ENCODE assay signal across 1 cellular context in genomic region chr17:72407336-72408121, GRCh38.
TF ChIP-seq lines count a peak whose summit lies in the region.

No MANE protein-coding gene starts in this region.

TF ChIP-seq in GM12878, 131 proteins besides CTCF, POLR2A, EP300 and RAD21 (continued from another document and continues in another):
- TF ChIP-seq CUX1 (IDR thresholded peaks at IDR 0.05; ENCODE audit: insufficient replicate concordance, low read depth, low read length), result no peak
- no peak for TF ChIP-seq MEF2A (IDR thresholded peaks at IDR 0.05; ENCODE audit: insufficient read depth, low read depth, low read length)
- peak; percentile 79; the same call in 1 of the 2 replicates for TF ChIP-seq NFXL1 (IDR thresholded peaks at IDR 0.05; ENCODE audit: borderline replicate concordance)
- TF ChIP-seq LARP7 (IDR thresholded peaks at IDR 0.05), result no peak
- TF ChIP-seq HDAC2 (IDR thresholded peaks at IDR 0.05), result no peak
- 0 out of 2 replicates have a peak, but pooled peaks have one; percentile 17 for TF ChIP-seq BACH1 (IDR thresholded peaks at IDR 0.05; ENCODE audit: borderline replicate concordance)
- 0 out of 2 replicates have a peak, but pooled peaks have one; percentile 13 for TF ChIP-seq RAD51 (IDR thresholded peaks at IDR 0.05)
- no peak for TF ChIP-seq STAT1 (conservative IDR thresholded peaks at IDR 0.05)
- peak; percentile 8; the same call in 1 of the 2 replicates for TF ChIP-seq SPI1 (IDR thresholded peaks at IDR 0.05; ENCODE audit: borderline replicate concordance, insufficient read depth, low read depth, low read length)
- no peak for TF ChIP-seq SRF (IDR thresholded peaks at IDR 0.05; ENCODE audit: low read depth in 2 of 2, low read length in 2 of 2)
- no peak for TF ChIP-seq CREB1 (IDR thresholded peaks at IDR 0.05; ENCODE audit: low read depth)
- no peak for TF ChIP-seq CHD2 (IDR thresholded peaks at IDR 0.05; ENCODE audit: borderline replicate concordance, low read depth, low read length)
- TF ChIP-seq DPF2 (IDR thresholded peaks at IDR 0.05), result peak; percentile 50; the same call in 1 of the 2 replicates
- TF ChIP-seq RFX5 (IDR thresholded peaks at IDR 0.05; ENCODE audit: low read depth, low read length), result peak; percentile 79
- TF ChIP-seq PRDM15 (CRISPR knock-in tag; IDR thresholded peaks at IDR 0.05), result no peak
- TF ChIP-seq BMI1 (IDR thresholded peaks at IDR 0.05; ENCODE audit: borderline replicate concordance), result peak; percentile 83
- TF ChIP-seq ZBTB33 (IDR thresholded peaks at IDR 0.05), result no peak
- TF ChIP-seq ZNF217 (IDR thresholded peaks at IDR 0.05), result no peak
- TF ChIP-seq MYB (IDR thresholded peaks at IDR 0.05; ENCODE audit: borderline replicate concordance, low read depth, low read length), result no peak
- no peak for TF ChIP-seq TAF1 (IDR thresholded peaks at IDR 0.05; ENCODE audit: borderline replicate concordance, low read depth, low read length)
- no peak for TF ChIP-seq IRF4 (IDR thresholded peaks at IDR 0.05; ENCODE audit: low read depth, low read length)
- TF ChIP-seq ZNF687 (IDR thresholded peaks at IDR 0.05), result peak; percentile 67
- TF ChIP-seq WRNIP1 (IDR thresholded peaks at IDR 0.05; ENCODE audit: borderline replicate concordance, low read depth, low read length), result 0 out of 2 replicates have a peak, but pooled peaks have one; percentile 12
- TF ChIP-seq RB1 (IDR thresholded peaks at IDR 0.05; ENCODE audit: borderline replicate concordance), result no peak; the same call in 1 of the 2 replicates
- no peak for TF ChIP-seq HDGF (IDR thresholded peaks at IDR 0.05)
- TF ChIP-seq GATAD2B (conservative IDR thresholded peaks at IDR 0.05; ENCODE audit: low read depth), result peak; percentile 66; the same call in 1 of the 2 replicates
- no peak for TF ChIP-seq PAX8 (IDR thresholded peaks at IDR 0.05)
- no peak for TF ChIP-seq ZBED1 (IDR thresholded peaks at IDR 0.05; ENCODE audit: borderline replicate concordance)
- TF ChIP-seq BHLHE40 (IDR thresholded peaks at IDR 0.05; ENCODE audit: borderline replicate concordance in 1 of 2, low read depth in 2 of 2, low read length in 1 of 2), result peak; percentile 37 to 38; a peak in 1 of 4 replicates
- no peak for TF ChIP-seq NFIC (IDR thresholded peaks at IDR 0.05; ENCODE audit: low read depth, low read length)
- peak; percentile 71 for TF ChIP-seq NR2F1 (conservative IDR thresholded peaks at IDR 0.05)
- TF ChIP-seq BRCA1 (IDR thresholded peaks at IDR 0.05; ENCODE audit: low read depth, low read length), result no peak
- peak; percentile 50; the same call in 1 of the 2 replicates for TF ChIP-seq NBN (IDR thresholded peaks at IDR 0.05)
- TF ChIP-seq PML (IDR thresholded peaks at IDR 0.05; ENCODE audit: low read length), result no peak
- peak; percentile 84 for TF ChIP-seq RELA (IDR thresholded peaks at IDR 0.05; ENCODE audit: borderline replicate concordance, partially characterized antibody)
- TF ChIP-seq NKRF (conservative IDR thresholded peaks at IDR 0.05), result no peak
- no peak for TF ChIP-seq REST (IDR thresholded peaks at IDR 0.05; ENCODE audit: low read depth, low read length)
- peak; percentile 66; the same call in 1 of the 2 replicates for TF ChIP-seq MXI1 (IDR thresholded peaks at IDR 0.05; ENCODE audit: low read depth, low read length)
- no peak for TF ChIP-seq SMARCA5 (IDR thresholded peaks at IDR 0.05)
- no peak for TF ChIP-seq EZH2 (IDR thresholded peaks at IDR 0.05; ENCODE audit: borderline replicate concordance, control insufficient read depth, low read depth, low read length)
- TF ChIP-seq MTA2 (IDR thresholded peaks at IDR 0.05; ENCODE audit: low read depth), result peak; percentile 92
